In genomic region chr11:82720267-82720666, GRCh38 we compare ENCODE assay signal across 1 cellular context.
TF ChIP-seq lines count a peak whose summit lies in the region.

No MANE protein-coding gene starts in this region.

TF ChIP-seq in H1, 55 proteins besides CTCF, POLR2A, EP300 and RAD21:
- no peak for TF ChIP-seq TBP (IDR thresholded peaks at IDR 0.05; ENCODE audit: low read depth, low read length)
- no peak for TF ChIP-seq BACH1 (IDR thresholded peaks at IDR 0.05; ENCODE audit: low read length)
- TF ChIP-seq GTF2F1 (IDR thresholded peaks at IDR 0.05; ENCODE audit: borderline replicate concordance, low read depth, low read length): no peak
- no peak for TF ChIP-seq EZH2 (IDR thresholded peaks at IDR 0.05; ENCODE audit: low read depth, low read length, severe bottlenecking)
- TF ChIP-seq HDAC6 (IDR thresholded peaks at IDR 0.05; ENCODE audit: low read depth, low read length): no peak
- no peak for TF ChIP-seq NANOG (IDR thresholded peaks at IDR 0.05; ENCODE audit: insufficient read depth, low read depth, low read length, poor library complexity, severe bottlenecking)
TF ChIP-seq in H1: peak in this region for 0.
